ENCODE assay signal across 2 cellular contexts in genomic region chr7:95320663-95321062, GRCh38.
TF ChIP-seq lines count a peak whose summit lies in the region.

No MANE protein-coding gene starts in this region.

TF ChIP-seq in HepG2, 621 proteins besides CTCF, POLR2A, EP300 and RAD21 (continued from another document):
- TF ChIP-seq TGIF2 (CRISPR knock-in tag; IDR thresholded peaks at IDR 0.05) = no peak

TF ChIP-seq in neural cell, 6 proteins besides CTCF, POLR2A, EP300 and RAD21 (continued from another document):
- TF ChIP-seq REST (IDR thresholded peaks at IDR 0.05; ENCODE audit: borderline replicate concordance) (no peak), TAF1 (IDR thresholded peaks at IDR 0.05; ENCODE audit: low read depth) (no peak), POLR2AphosphoS5 (IDR thresholded peaks at IDR 0.05) (no peak), EZH2 (IDR thresholded peaks at IDR 0.05; ENCODE audit: borderline replicate concordance, insufficient read depth, low read length, poor library complexity, severe bottlenecking) (no peak)
